In genomic region chr11:45079075-45079444, GRCh38 we compare ENCODE assay signal across 10 cellular contexts.
DNase-seq lines count a peak whose midpoint lies in the region; TF ChIP-seq lines count a peak whose summit lies in the region.
"Had no signal": no experiment of that assay in that cellular context is flagged by ENCODE, and none has a peak within 500 bp of the region (broad histone marks: within the 10 kb centered on the region; RNA-seq: fewer than 3 reads in every experiment).

No MANE protein-coding gene starts in this region.

- peak overlapping the region in 5 of 7 donors; percentile 61 to 83 (median 82) for H3K27ac Mint-ChIP-seq in CD4-positive, alpha-beta memory T cell
- peak overlapping the region; percentile 56 to 92 (median 67) for H3K27ac Mint-ChIP-seq in brain
- H3K27ac Mint-ChIP-seq in neural progenitor cell: peak overlapping the region; percentile 43

- H3K36me3 Mint-ChIP-seq in CD4-positive, alpha-beta memory T cell: no peaks in the 10 kb centered on the region
- H3K36me3 Mint-ChIP-seq in brain (no peaks in the 10 kb centered on the region), neural progenitor cell (no peaks in the 10 kb centered on the region)

- H3K4me2 ChIP-seq in neural progenitor cell: peak overlapping the region; percentile 8

- H3K27me3 Mint-ChIP-seq in CD4-positive, alpha-beta memory T cell: no peaks in the 10 kb centered on the region
- H3K27me3 Mint-ChIP-seq in brain: peaks cover 7% of the 10 kb centered on the region
- H3K27me3 Mint-ChIP-seq in neural progenitor cell (ENCODE audit: insufficient read depth, low read depth): peaks cover 22% of the 10 kb centered on the region

- peaks cover 0 to 2% (median 0%) of the 10 kb centered on the region in 8 donors for H3K9me3 Mint-ChIP-seq in CD4-positive, alpha-beta memory T cell
- H3K9me3 Mint-ChIP-seq in brain: peaks cover 4 to 21% (median 12%) of the 10 kb centered on the region in 5 experiments
- no peaks in the 10 kb centered on the region for H3K9me3 Mint-ChIP-seq in neural progenitor cell

- CTCF ChIA-PET in CD4-positive, alpha-beta memory T cell (lab: Charles Lee; ENCODE audit: partially characterized antibody): interaction anchor here (0.9 to 8.3 kb wide), 3 partner anchors 24 to 142 kb away, joined by 3 to 96 read pairs (median 49); no protein-coding TSS in a partner anchor

- H4K20me1 ChIP-seq in neural progenitor cell (ENCODE audit: low read depth): no peaks in the 10 kb centered on the region

- H3K4me1 Mint-ChIP-seq in CD4-positive, alpha-beta memory T cell: peaks cover 31 to 60% (median 45%) of the 10 kb centered on the region in 4 donors
- H3K4me1 Mint-ChIP-seq in brain: peaks cover 54% of the 10 kb centered on the region
- H3K4me1 Mint-ChIP-seq in neural progenitor cell: peaks cover 43% of the 10 kb centered on the region

- peaks cover 38% of the 10 kb centered on the region for H3K4me1 ChIP-seq in CD4-positive, alpha-beta memory T cell (ENCODE audit: insufficient read depth, low read length)
- H3K4me1 ChIP-seq in neural progenitor cell: peaks cover 56% of the 10 kb centered on the region

- H3K79me2 ChIP-seq in neural progenitor cell (ENCODE audit: low read depth): no peaks in the 10 kb centered on the region

- no peak overlapping the region for H3K27ac ChIP-seq in CD4-positive, alpha-beta memory T cell (ENCODE audit: low read depth, low read length)
- H3K27ac ChIP-seq in KOPT-K1 (ENCODE audit: low read depth, low read length, poor library complexity, severe bottlenecking): peak overlapping the region; percentile 96
- no peak overlapping the region for H3K27ac ChIP-seq in neural progenitor cell

- intact Hi-C loops in CD4-positive, alpha-beta memory T cell (cut with micrococcal nuclease): loop anchor here (5.0 kb wide), 1 partner anchor 127 kb away; the partner anchor contains the start of gene TP53I11

- H3K4me3 ChIP-seq in CD4-positive, alpha-beta memory T cell (ENCODE audit: low read length in 2 of 2): no peak overlapping the region
- H3K4me3 ChIP-seq in neural progenitor cell: no peak overlapping the region
- H3K4me3 ChIP-seq: upper lobe of left lung had no signal

- H3F3A ChIP-seq in neural progenitor cell (ENCODE audit: low read depth): peaks cover 42% of the 10 kb centered on the region

- H3K27me3 ChIP-seq in CD4-positive, alpha-beta memory T cell (ENCODE audit: insufficient read depth, low read length): no peaks in the 10 kb centered on the region
- H3K27me3 ChIP-seq in neural progenitor cell: no peaks in the 10 kb centered on the region
- H3K27me3 ChIP-seq: upper lobe of left lung had no signal

- POLR2A ChIA-PET in CD4-positive, alpha-beta memory T cell (lab: Charles Lee; ENCODE audit: partially characterized antibody): interaction anchor here (2.4 to 2.9 kb wide), 2 partner anchors 24 to 143 kb away, joined by 11 to 26 read pairs; no protein-coding TSS in a partner anchor

- TF ChIP-seq CTCF in brain (conservative IDR thresholded peaks at IDR 0.05) (no peak), neural progenitor cell (IDR thresholded peaks at IDR 0.05) (no peak)

- H3K9ac ChIP-seq in neural progenitor cell: no peak overlapping the region

- H3K4me3 Mint-ChIP-seq in CD4-positive, alpha-beta memory T cell: peak overlapping the region in 7 of 8 donors; percentile 18 to 78 (median 70)
- H3K4me3 Mint-ChIP-seq in brain (peak overlapping the region in 1 of 5 experiments; percentile 49), neural progenitor cell (no peak overlapping the region)

- no peak for DNase-seq in CD4-positive, alpha-beta memory T cell
- peak; percentile 62 for DNase-seq in neural progenitor cell (ENCODE audit: low spot score)
- no peak for DNase-seq in foreskin melanocyte
- DNase-seq in GM19238 (ENCODE audit: insufficient read length, low spot score): no peak
- no peak for DNase-seq in glomerular visceral epithelial cell (ENCODE audit: extremely low spot score)
- DNase-seq: activated naive CD4-positive, alpha-beta T cell; stimulated activated CD4-positive, alpha-beta T cell treated with anti-CD3 and anti-CD28 coated beads, Interleukin-4, amount 100 ng/mL, for 24 hours; upper lobe of left lung had no signal

- H3K36me3 ChIP-seq in CD4-positive, alpha-beta memory T cell (ENCODE audit: insufficient read depth, low read length): no peaks in the 10 kb centered on the region
- H3K36me3 ChIP-seq in KOPT-K1 (ENCODE audit: insufficient read depth, low read length) (no peaks in the 10 kb centered on the region), neural progenitor cell (no peaks in the 10 kb centered on the region)
- H3K36me3 ChIP-seq: upper lobe of left lung had no signal

- H2AFZ ChIP-seq in neural progenitor cell (replicated peaks): no peak overlapping the region

- H3K9me3 ChIP-seq in CD4-positive, alpha-beta memory T cell (ENCODE audit: control insufficient read depth in 1 of 2, low read length in 2 of 2): no peaks in the 10 kb centered on the region
- H3K9me3 ChIP-seq in KOPT-K1 (ENCODE audit: insufficient read depth, low read length, poor library complexity, severe bottlenecking) (peaks cover 11% of the 10 kb centered on the region), neural progenitor cell (ENCODE audit: low read depth) (no peaks in the 10 kb centered on the region)
- H3K9me3 ChIP-seq: upper lobe of left lung had no signal
